1 cellular context compared by ENCODE assay signal in the genomic region with DNA sequence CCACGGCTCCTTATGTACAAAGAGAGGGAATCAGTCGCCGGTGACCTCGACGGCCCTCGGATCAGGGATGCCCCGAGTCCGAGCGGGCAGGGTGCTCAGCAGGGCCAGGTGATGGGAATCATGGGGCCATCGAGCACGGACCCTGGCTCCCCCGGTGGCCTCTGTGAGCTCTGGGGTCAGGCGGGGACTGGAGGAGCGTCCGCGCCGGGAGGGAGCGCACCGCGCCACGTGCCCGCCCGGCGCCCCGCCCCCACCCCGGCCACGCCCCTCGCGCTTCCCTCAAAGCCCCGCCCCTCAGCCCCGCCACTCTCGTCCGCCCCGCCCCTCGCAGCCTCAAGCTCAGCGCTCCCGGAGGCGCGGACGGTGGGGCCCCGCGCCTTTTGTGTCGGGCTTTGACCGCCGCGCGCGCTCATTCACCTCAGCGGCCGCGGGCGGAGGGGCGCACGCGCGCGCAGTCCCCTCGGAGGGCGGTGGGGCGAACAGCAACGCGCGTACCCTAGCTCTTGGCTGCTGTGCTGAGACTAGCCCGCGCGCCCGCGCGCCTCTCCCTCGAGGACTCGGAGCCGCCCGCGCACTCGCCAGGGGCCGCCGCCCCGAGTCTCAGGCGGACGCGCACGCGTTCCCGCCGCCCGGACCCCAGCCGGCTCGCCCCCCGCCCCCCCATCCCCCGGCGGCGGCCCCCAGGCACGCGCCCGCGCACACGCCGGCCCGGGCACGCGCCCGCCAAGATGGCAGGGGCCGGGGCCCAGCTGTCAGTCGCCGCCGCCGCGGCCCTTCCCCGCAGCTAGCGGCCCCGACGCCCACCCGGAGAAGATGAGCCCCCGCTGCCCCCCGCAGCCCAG.
TF ChIP-seq lines count a peak whose summit lies in the region.

No MANE protein-coding gene starts in this region.

TF ChIP-seq in HEK293, 187 proteins besides CTCF, POLR2A, EP300 and RAD21 (continued from another document and continues in another):
- TF ChIP-seq, protein P1, sequence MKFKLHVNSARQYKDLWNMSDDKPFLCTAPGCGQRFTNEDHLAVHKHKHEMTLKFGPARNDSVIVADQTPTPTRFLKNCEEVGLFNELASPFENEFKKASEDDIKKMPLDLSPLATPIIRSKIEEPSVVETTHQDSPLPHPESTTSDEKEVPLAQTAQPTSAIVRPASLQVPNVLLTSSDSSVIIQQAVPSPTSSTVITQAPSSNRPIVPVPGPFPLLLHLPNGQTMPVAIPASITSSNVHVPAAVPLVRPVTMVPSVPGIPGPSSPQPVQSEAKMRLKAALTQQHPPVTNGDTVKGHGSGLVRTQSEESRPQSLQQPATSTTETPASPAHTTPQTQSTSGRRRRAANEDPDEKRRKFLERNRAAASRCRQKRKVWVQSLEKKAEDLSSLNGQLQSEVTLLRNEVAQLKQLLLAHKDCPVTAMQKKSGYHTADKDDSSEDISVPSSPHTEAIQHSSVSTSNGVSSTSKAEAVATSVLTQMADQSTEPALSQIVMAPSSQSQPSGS (tag by site-specific recombination; IDR thresholded peaks at IDR 0.05; ENCODE audit: low read depth), result no peak
- no peak for TF ChIP-seq ZNF548 (tag by site-specific recombination; IDR thresholded peaks at IDR 0.05)
- TF ChIP-seq ZNF707 (tag by site-specific recombination; IDR thresholded peaks at IDR 0.05), result no peak
- TF ChIP-seq IKZF3 (tag by site-specific recombination; IDR thresholded peaks at IDR 0.05), result no peak
- TF ChIP-seq, protein P2, sequence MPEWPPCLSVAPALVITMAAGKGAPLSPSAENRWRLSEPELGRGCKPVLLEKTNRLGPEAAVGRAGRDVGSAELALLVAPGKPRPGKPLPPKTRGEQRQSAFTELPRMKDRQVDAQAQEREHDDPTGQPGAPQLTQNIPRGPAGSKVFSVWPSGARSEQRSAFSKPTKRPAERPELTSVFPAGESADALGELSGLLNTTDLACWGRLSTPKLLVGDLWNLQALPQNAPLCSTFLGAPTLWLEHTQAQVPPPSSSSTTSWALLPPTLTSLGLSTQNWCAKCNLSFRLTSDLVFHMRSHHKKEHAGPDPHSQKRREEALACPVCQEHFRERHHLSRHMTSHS (tag by site-specific recombination; IDR thresholded peaks at IDR 0.05), result no peak
- no peak for TF ChIP-seq BCL11B (tag by site-specific recombination; IDR thresholded peaks at IDR 0.05; ENCODE audit: low read depth)
- TF ChIP-seq, protein P3, sequence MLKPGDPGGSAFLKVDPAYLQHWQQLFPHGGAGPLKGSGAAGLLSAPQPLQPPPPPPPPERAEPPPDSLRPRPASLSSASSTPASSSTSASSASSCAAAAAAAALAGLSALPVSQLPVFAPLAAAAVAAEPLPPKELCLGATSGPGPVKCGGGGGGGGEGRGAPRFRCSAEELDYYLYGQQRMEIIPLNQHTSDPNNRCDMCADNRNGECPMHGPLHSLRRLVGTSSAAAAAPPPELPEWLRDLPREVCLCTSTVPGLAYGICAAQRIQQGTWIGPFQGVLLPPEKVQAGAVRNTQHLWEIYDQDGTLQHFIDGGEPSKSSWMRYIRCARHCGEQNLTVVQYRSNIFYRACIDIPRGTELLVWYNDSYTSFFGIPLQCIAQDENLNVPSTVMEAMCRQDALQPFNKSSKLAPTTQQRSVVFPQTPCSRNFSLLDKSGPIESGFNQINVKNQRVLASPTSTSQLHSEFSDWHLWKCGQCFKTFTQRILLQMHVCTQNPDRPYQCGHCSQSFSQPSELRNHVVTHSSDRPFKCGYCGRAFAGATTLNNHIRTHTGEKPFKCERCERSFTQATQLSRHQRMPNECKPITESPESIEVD (tag by site-specific recombination; IDR thresholded peaks at IDR 0.05), result no peak
- no peak for TF ChIP-seq ZSCAN16 (tag by site-specific recombination; IDR thresholded peaks at IDR 0.05)
- no peak for TF ChIP-seq ZNF623 (tag by site-specific recombination; IDR thresholded peaks at IDR 0.05)
- no peak; the same call in 1 of the 2 replicates for TF ChIP-seq ZSCAN30 (tag by site-specific recombination; IDR thresholded peaks at IDR 0.05)
- no peak for TF ChIP-seq ZNF600 (tag by site-specific recombination; IDR thresholded peaks at IDR 0.05)
- TF ChIP-seq KLF7 (tag by site-specific recombination; IDR thresholded peaks at IDR 0.05; ENCODE audit: borderline replicate concordance), result no peak
- no peak for TF ChIP-seq GLI4 (tag by site-specific recombination; IDR thresholded peaks at IDR 0.05)
- TF ChIP-seq, protein P4, sequence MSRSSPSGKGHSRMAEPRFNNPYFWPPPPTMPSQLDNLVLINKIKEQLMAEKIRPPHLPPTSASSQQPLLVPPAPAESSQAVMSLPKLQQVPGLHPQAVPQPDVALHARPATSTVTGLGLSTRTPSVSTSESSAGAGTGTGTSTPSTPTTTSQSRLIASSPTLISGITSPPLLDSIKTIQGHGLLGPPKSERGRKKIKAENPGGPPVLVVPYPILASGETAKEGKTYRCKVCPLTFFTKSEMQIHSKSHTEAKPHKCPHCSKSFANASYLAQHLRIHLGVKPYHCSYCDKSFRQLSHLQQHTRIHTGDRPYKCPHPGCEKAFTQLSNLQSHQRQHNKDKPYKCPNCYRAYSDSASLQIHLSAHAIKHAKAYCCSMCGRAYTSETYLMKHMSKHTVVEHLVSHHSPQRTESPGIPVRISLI (tag by site-specific recombination; IDR thresholded peaks at IDR 0.05), result no peak
- TF ChIP-seq, protein P5, sequence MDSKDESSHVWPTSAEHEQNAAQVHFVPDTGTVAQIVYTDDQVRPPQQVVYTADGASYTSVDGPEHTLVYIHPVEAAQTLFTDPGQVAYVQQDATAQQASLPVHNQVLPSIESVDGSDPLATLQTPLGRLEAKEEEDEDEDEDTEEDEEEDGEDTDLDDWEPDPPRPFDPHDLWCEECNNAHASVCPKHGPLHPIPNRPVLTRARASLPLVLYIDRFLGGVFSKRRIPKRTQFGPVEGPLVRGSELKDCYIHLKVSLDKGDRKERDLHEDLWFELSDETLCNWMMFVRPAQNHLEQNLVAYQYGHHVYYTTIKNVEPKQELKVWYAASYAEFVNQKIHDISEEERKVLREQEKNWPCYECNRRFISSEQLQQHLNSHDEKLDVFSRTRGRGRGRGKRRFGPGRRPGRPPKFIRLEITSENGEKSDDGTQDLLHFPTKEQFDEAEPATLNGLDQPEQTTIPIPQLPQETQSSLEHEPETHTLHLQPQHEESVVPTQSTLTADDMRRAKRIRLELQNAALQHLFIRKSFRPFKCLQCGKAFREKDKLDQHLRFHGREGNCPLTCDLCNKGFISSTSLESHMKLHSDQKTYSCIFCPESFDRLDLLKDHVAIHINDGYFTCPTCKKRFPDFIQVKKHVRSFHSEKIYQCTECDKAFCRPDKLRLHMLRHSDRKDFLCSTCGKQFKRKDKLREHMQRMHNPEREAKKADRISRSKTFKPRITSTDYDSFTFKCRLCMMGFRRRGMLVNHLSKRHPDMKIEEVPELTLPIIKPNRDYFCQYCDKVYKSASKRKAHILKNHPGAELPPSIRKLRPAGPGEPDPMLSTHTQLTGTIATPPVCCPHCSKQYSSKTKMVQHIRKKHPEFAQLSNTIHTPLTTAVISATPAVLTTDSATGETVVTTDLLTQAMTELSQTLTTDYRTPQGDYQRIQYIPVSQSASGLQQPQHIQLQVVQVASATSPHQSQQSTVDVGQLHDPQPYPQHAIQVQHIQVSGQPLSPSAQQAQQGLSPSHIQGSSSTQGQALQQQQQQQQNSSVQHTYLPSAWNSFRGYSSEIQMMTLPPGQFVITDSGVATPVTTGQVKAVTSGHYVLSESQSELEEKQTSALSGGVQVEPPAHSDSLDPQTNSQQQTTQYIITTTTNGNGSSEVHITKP (tag by site-specific recombination; IDR thresholded peaks at IDR 0.05), result no peak
- no peak for TF ChIP-seq ZNF792 (tag by site-specific recombination; IDR thresholded peaks at IDR 0.05)
- TF ChIP-seq ZNF10 (tag by site-specific recombination; IDR thresholded peaks at IDR 0.05), result peak; percentile 98
- TF ChIP-seq ZNF37A (tag by site-specific recombination; IDR thresholded peaks at IDR 0.05), result no peak
- no peak for TF ChIP-seq FEZF1 (tag by site-specific recombination; IDR thresholded peaks at IDR 0.05)
- no peak for TF ChIP-seq ZNF184 (tag by site-specific recombination; IDR thresholded peaks at IDR 0.05)
- TF ChIP-seq ZNF211 (tag by site-specific recombination; IDR thresholded peaks at IDR 0.05; ENCODE audit: low read depth), result no peak
- no peak for TF ChIP-seq TRIM28 (IDR thresholded peaks at IDR 0.05; ENCODE audit: borderline replicate concordance, low read length)
- TF ChIP-seq ZNF24 (tag by site-specific recombination; IDR thresholded peaks at IDR 0.05), result no peak
- no peak for TF ChIP-seq SP7 (tag by site-specific recombination; IDR thresholded peaks at IDR 0.05)
- TF ChIP-seq ZFP3 (tag by site-specific recombination; IDR thresholded peaks at IDR 0.05; ENCODE audit: low read depth), result no peak
- no peak for TF ChIP-seq ZNF350 (tag by site-specific recombination; IDR thresholded peaks at IDR 0.05)
- no peak for TF ChIP-seq ZNF426 (tag by site-specific recombination; IDR thresholded peaks at IDR 0.05)
- no peak for TF ChIP-seq ZNF175 (tag by site-specific recombination; IDR thresholded peaks at IDR 0.05)
- TF ChIP-seq ZNF830 (tag by site-specific recombination; IDR thresholded peaks at IDR 0.05; ENCODE audit: low read depth), result no peak
- no peak for TF ChIP-seq ZNF391 (tag by site-specific recombination; IDR thresholded peaks at IDR 0.05; ENCODE audit: borderline replicate concordance, low read depth)
- TF ChIP-seq HOXD13 (CRISPR knock-in tag; IDR thresholded peaks at IDR 0.05; ENCODE audit: borderline replicate concordance), result no peak
- peak; percentile 45; the same call in 1 of the 2 replicates for TF ChIP-seq KLF1 (tag by site-specific recombination; IDR thresholded peaks at IDR 0.05)
- TF ChIP-seq ZNF777 (tag by site-specific recombination; IDR thresholded peaks at IDR 0.05; ENCODE audit: borderline replicate concordance), result no peak
- TF ChIP-seq ZNF561 (tag by site-specific recombination; IDR thresholded peaks at IDR 0.05; ENCODE audit: borderline replicate concordance), result no peak
- TF ChIP-seq ZNF626 (tag by site-specific recombination; IDR thresholded peaks at IDR 0.05), result no peak
- no peak for TF ChIP-seq ZNF19 (tag by site-specific recombination; IDR thresholded peaks at IDR 0.05; ENCODE audit: low read depth)
- no peak for TF ChIP-seq ZNF274 (IDR thresholded peaks at IDR 0.05; ENCODE audit: low read length)
- no peak for TF ChIP-seq ZNF274 (tag by site-specific recombination; IDR thresholded peaks at IDR 0.05; ENCODE audit: borderline replicate concordance)
- TF ChIP-seq ZNF670 (tag by site-specific recombination; IDR thresholded peaks at IDR 0.05; ENCODE audit: low read depth), result no peak
- TF ChIP-seq, protein P6, sequence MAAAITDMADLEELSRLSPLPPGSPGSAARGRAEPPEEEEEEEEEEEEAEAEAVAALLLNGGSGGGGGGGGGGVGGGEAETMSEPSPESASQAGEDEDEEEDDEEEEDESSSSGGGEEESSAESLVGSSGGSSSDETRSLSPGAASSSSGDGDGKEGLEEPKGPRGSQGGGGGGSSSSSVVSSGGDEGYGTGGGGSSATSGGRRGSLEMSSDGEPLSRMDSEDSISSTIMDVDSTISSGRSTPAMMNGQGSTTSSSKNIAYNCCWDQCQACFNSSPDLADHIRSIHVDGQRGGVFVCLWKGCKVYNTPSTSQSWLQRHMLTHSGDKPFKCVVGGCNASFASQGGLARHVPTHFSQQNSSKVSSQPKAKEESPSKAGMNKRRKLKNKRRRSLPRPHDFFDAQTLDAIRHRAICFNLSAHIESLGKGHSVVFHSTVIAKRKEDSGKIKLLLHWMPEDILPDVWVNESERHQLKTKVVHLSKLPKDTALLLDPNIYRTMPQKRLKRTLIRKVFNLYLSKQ (tag by site-specific recombination; IDR thresholded peaks at IDR 0.05; ENCODE audit: borderline replicate concordance), result no peak
- no peak for TF ChIP-seq ZNF664 (tag by site-specific recombination; IDR thresholded peaks at IDR 0.05)
- TF ChIP-seq, protein P7, sequence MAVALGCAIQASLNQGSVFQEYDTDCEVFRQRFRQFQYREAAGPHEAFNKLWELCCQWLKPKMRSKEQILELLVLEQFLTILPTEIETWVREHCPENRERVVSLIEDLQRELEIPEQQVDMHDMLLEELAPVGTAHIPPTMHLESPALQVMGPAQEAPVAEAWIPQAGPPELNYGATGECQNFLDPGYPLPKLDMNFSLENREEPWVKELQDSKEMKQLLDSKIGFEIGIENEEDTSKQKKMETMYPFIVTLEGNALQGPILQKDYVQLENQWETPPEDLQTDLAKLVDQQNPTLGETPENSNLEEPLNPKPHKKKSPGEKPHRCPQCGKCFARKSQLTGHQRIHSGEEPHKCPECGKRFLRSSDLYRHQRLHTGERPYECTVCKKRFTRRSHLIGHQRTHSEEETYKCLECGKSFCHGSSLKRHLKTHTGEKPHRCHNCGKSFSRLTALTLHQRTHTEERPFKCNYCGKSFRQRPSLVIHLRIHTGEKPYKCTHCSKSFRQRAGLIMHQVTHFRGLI (tag by site-specific recombination; IDR thresholded peaks at IDR 0.05), result peak; percentile 48; the same call in 1 of the 2 replicates
- peak; percentile 91 for TF ChIP-seq ZBTB8A (tag by site-specific recombination; IDR thresholded peaks at IDR 0.05)
- no peak for TF ChIP-seq ZNF239 (tag by site-specific recombination; IDR thresholded peaks at IDR 0.05)
- TF ChIP-seq ZFP69B (tag by site-specific recombination; IDR thresholded peaks at IDR 0.05), result peak; percentile 86
- TF ChIP-seq, protein P8, sequence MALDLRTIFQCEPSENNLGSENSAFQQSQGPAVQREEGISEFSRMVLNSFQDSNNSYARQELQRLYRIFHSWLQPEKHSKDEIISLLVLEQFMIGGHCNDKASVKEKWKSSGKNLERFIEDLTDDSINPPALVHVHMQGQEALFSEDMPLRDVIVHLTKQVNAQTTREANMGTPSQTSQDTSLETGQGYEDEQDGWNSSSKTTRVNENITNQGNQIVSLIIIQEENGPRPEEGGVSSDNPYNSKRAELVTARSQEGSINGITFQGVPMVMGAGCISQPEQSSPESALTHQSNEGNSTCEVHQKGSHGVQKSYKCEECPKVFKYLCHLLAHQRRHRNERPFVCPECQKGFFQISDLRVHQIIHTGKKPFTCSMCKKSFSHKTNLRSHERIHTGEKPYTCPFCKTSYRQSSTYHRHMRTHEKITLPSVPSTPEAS (tag by site-specific recombination; IDR thresholded peaks at IDR 0.05), result no peak
- TF ChIP-seq, protein P9, sequence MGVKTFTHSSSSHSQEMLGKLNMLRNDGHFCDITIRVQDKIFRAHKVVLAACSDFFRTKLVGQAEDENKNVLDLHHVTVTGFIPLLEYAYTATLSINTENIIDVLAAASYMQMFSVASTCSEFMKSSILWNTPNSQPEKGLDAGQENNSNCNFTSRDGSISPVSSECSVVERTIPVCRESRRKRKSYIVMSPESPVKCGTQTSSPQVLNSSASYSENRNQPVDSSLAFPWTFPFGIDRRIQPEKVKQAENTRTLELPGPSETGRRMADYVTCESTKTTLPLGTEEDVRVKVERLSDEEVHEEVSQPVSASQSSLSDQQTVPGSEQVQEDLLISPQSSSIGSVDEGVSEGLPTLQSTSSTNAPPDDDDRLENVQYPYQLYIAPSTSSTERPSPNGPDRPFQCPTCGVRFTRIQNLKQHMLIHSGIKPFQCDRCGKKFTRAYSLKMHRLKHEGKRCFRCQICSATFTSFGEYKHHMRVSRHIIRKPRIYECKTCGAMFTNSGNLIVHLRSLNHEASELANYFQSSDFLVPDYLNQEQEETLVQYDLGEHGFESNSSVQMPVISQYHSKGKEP (tag by site-specific recombination; IDR thresholded peaks at IDR 0.05), result no peak
- TF ChIP-seq ZNF768 (tag by site-specific recombination; IDR thresholded peaks at IDR 0.05), result no peak
- no peak for TF ChIP-seq ZNF76 (tag by site-specific recombination; IDR thresholded peaks at IDR 0.05; ENCODE audit: borderline replicate concordance, low read depth)
- no peak for TF ChIP-seq ZNF629 (tag by site-specific recombination; IDR thresholded peaks at IDR 0.05)
